In the genomic region with DNA sequence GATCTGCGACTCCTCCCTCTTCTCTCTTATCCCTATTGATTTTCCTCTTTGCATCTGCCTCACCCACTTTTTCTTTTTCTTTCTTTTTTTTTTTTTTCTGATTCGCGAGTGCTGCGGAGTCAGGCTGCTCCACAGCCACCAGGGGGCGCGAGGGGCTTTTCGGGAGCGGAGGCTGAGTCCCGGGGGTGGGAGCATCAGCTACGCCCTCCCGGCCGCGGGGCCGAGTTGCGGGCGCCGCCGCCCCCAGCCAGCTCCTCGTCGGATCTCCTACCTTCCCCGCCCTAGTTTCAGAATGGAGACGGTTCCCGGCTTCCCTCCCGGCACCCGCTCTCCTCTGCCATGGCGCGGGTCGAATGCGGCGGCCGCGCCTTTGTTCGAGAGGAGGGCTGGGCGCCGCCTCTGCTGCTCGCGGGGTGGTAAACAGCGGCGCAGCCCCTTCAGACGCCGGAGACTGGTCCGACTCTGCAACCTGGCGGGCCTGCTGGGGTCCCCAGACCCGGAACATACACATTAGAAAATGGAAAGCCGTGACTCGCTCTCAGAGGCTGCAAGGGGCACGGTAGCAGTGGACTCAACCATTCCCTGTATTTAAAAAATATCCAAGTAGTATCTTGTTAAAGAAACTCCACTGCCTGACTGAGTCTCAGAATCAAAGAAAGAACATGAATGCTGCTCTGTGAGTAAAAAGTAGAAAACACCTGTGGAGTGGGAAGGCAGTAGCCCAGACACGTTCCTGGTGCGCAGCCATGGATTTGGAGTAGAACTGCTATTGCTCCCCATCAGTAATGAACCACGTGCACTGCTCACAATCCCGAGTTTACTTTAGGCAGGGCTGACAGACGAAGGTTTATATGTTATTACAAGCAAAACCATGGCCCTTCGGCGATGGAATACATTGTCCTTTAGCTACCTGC, we compare ENCODE assay signal across 8 cellular contexts. TPM values are rescaled to one million over a fixed set of nuclear protein-coding genes. Genes with fewer than 3 reads are reported as not detected.
DNase-seq lines count a peak whose midpoint lies in the region; ATAC-seq and TF ChIP-seq lines count a peak whose summit lies in the region.

No MANE protein-coding gene starts in this region.

- peak overlapping the region in 1 of 3 donors; percentile 13 for H3K27ac ChIP-seq in right lobe of liver

- intact Hi-C loops in right lobe of liver (cut with DNase I): loop anchor here in 1 of 2 donors (5.0 kb wide), 1 partner anchor 123 kb away; no protein-coding TSS in a partner anchor

- TF ChIP-seq POLR2A in right lobe of liver (IDR thresholded peaks at IDR 0.05): no peak

- DNase-seq in AG20443 (ENCODE audit: low spot score) (peak; percentile 95), NCI-H446 treated with DMSO at 0.1 percent for 48 hours (lab: John Stamatoyannopoulos, UW) (peak; percentile 68), dermis blood vessel endothelial cell (peak; percentile 94), right lobe of liver (peak; percentile 80 to 88 (median 83))
- DNase-seq in activated CD4-positive, alpha-beta T cell treated with anti-CD3 and anti-CD28 coated beads, Interleukin-2, amount 50 U/mL, for 4 hours: peak; percentile 58 to 59
- peak; percentile 70 to 71 for DNase-seq in stimulated activated CD4-positive, alpha-beta T cell treated with anti-CD3 and anti-CD28 coated beads, Interleukin-2, amount 100 ng/mL, for 48 hours

- peak overlapping the region; percentile 45 to 57 (median 56) for H3K4me3 ChIP-seq in right lobe of liver

- peak; percentile 54 to 86 (median 82) for TF ChIP-seq CTCF in right lobe of liver (IDR thresholded peaks at IDR 0.05)

- H3K9me3 ChIP-seq in right lobe of liver: no peaks in the 10 kb centered on the region

- H3K27me3 ChIP-seq in right lobe of liver: peaks cover 0 to 6% of the 10 kb centered on the region in 2 donors

- H3K36me3 ChIP-seq in right lobe of liver: no peaks in the 10 kb centered on the region

- 7% methylated on average over 31 of the region's 54 CpGs for WGBS in right lobe of liver (ENCODE audit: insufficient coverage, low coverage, low lambda C conversion rate, missing lambda C conversion rate)

- peaks cover 0 to 16% (median 0%) of the 10 kb centered on the region in 4 donors for H3K4me1 ChIP-seq in right lobe of liver

- ATAC-seq in GM19043 (IDR thresholded peaks at IDR 0.05; ENCODE audit: low read depth, unreplicated experiment) (peak; percentile 78), HG03354 (IDR thresholded peaks at IDR 0.05; ENCODE audit: poor library complexity, severe bottlenecking, unreplicated experiment) (peak; percentile 88), right lobe of liver (peak; percentile 87 to 94 (median 91))

RNA-seq across cellular contexts. Expression of gene DPYSL3, which starts 55.7 kb away (rescaled TPM):
- 37.1 and 50.0 TPM in 2 replicates for total RNA-seq in dermis blood vessel endothelial cell
- total RNA-seq in right lobe of liver: 1 to 10 TPM; 1.4 to 3.8 (median 2.3) TPM
